Comparison of ENCODE assay signal across 1 cellular context in the genomic region with DNA sequence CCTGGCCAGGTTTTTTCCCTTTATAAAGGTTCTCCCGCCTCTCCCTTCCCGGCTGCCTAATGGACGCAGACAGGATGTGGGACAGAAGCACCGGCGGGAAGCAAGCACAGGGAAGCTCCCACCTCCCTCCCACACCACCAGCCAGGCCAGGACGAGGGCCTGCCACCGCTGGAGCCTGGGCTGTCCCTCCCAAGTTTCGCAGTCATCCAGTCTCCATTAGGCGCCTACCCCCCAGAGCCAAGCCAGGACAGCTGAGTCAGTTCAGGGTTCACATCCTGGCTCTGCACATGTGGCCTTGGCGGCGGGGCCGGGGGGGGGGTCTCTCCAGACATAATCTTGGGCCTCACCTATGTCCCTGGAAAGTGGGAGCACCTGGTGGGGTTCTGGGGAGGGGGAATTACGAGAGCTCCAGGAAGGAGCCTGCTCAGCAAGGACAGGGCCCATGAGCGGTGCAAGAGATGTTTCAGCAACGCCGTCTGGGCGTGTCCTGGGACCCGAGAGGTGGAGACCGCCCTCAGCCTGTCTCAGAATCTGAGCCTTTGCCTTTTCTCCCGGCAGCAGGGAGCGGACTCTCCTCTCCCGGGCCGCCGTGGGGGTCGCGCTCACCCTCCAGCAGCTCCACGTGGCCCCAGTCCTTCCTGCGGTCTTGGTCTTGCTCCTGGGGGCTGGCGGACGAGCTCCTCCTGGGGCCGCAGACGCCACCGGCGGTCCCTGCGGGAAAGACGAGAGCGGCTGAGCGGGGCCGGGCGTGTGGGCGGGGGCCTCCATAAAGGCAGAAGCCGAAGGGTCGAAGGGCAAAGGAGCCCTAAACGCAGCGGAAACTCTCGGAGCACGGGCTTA.
TF ChIP-seq lines count a peak whose summit lies in the region.

No MANE protein-coding gene starts in this region.

TF ChIP-seq in HepG2, 621 proteins besides CTCF, POLR2A, EP300 and RAD21 (continued from another document):
- TF ChIP-seq PTBP1 (IDR thresholded peaks at IDR 0.05; ENCODE audit: low read depth, low read length, poor library complexity, severe bottlenecking) (peak; percentile 7), SALL1 (CRISPR knock-in tag; IDR thresholded peaks at IDR 0.05) (peak; percentile 53), POLR2AphosphoS2 (IDR thresholded peaks at IDR 0.05; ENCODE audit: low read depth, low read length) (no peak), NKX3-1 (CRISPR knock-in tag; IDR thresholded peaks at IDR 0.05) (no peak), ZNF160 (CRISPR knock-in tag; IDR thresholded peaks at IDR 0.05) (peak; percentile 47; the same call in 1 of the 2 replicates), GABPB1 (CRISPR knock-in tag; IDR thresholded peaks at IDR 0.05) (no peak), FOXM1 (CRISPR knock-in tag; IDR thresholded peaks at IDR 0.05) (no peak), ZNF383 (CRISPR knock-in tag; IDR thresholded peaks at IDR 0.05; ENCODE audit: borderline replicate concordance) (no peak), LCORL (IDR thresholded peaks at IDR 0.05) (no peak), LCORL (CRISPR knock-in tag; IDR thresholded peaks at IDR 0.05) (no peak; the same call in 1 of the 2 replicates), ZNF724P (CRISPR knock-in tag; IDR thresholded peaks at IDR 0.05; ENCODE audit: borderline replicate concordance) (no peak), ERF (CRISPR knock-in tag; IDR thresholded peaks at IDR 0.05) (peak; percentile 21; the same call in 1 of the 2 replicates), MED1 (CRISPR knock-in tag; IDR thresholded peaks at IDR 0.05) (0 out of 2 replicates have a peak, but pooled peaks have one; percentile 20), SP140L (CRISPR knock-in tag; IDR thresholded peaks at IDR 0.05; ENCODE audit: borderline replicate concordance) (0 out of 2 replicates have a peak, but pooled peaks have one; percentile 46), ZNF781 (CRISPR knock-in tag; IDR thresholded peaks at IDR 0.05; ENCODE audit: borderline replicate concordance, not compliant biosample characterization) (peak; percentile 93), NFE2L1 (CRISPR knock-in tag; IDR thresholded peaks at IDR 0.05; ENCODE audit: borderline replicate concordance) (no peak; the same call in 1 of the 2 replicates), BORCS8-MEF2B (CRISPR knock-in tag; IDR thresholded peaks at IDR 0.05) (no peak), ZIK1 (CRISPR knock-in tag; IDR thresholded peaks at IDR 0.05; ENCODE audit: borderline replicate concordance, low read depth) (peak; percentile 71; the same call in 1 of the 2 replicates), MATR3 (CRISPR knock-in tag; IDR thresholded peaks at IDR 0.05) (no peak), ZNF501 (CRISPR knock-in tag; IDR thresholded peaks at IDR 0.05) (no peak), PAWR (CRISPR knock-in tag; IDR thresholded peaks at IDR 0.05; ENCODE audit: borderline replicate concordance) (no peak), ZNF234 (CRISPR knock-in tag; conservative IDR thresholded peaks at IDR 0.05) (no peak)
- TF ChIP-seq, protein P1, sequence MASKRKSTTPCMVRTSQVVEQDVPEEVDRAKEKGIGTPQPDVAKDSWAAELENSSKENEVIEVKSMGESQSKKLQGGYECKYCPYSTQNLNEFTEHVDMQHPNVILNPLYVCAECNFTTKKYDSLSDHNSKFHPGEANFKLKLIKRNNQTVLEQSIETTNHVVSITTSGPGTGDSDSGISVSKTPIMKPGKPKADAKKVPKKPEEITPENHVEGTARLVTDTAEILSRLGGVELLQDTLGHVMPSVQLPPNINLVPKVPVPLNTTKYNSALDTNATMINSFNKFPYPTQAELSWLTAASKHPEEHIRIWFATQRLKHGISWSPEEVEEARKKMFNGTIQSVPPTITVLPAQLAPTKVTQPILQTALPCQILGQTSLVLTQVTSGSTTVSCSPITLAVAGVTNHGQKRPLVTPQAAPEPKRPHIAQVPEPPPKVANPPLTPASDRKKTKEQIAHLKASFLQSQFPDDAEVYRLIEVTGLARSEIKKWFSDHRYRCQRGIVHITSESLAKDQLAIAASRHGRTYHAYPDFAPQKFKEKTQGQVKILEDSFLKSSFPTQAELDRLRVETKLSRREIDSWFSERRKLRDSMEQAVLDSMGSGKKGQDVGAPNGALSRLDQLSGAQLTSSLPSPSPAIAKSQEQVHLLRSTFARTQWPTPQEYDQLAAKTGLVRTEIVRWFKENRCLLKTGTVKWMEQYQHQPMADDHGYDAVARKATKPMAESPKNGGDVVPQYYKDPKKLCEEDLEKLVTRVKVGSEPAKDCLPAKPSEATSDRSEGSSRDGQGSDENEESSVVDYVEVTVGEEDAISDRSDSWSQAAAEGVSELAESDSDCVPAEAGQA (IDR thresholded peaks at IDR 0.05; ENCODE audit: low read depth): no peak
- TF ChIP-seq, protein P1 (CRISPR knock-in tag; IDR thresholded peaks at IDR 0.05; ENCODE audit: borderline replicate concordance): no peak
- TF ChIP-seq, protein P2, sequence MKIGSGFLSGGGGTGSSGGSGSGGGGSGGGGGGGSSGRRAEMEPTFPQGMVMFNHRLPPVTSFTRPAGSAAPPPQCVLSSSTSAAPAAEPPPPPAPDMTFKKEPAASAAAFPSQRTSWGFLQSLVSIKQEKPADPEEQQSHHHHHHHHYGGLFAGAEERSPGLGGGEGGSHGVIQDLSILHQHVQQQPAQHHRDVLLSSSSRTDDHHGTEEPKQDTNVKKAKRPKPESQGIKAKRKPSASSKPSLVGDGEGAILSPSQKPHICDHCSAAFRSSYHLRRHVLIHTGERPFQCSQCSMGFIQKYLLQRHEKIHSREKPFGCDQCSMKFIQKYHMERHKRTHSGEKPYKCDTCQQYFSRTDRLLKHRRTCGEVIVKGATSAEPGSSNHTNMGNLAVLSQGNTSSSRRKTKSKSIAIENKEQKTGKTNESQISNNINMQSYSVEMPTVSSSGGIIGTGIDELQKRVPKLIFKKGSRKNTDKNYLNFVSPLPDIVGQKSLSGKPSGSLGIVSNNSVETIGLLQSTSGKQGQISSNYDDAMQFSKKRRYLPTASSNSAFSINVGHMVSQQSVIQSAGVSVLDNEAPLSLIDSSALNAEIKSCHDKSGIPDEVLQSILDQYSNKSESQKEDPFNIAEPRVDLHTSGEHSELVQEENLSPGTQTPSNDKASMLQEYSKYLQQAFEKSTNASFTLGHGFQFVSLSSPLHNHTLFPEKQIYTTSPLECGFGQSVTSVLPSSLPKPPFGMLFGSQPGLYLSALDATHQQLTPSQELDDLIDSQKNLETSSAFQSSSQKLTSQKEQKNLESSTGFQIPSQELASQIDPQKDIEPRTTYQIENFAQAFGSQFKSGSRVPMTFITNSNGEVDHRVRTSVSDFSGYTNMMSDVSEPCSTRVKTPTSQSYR (CRISPR knock-in tag; IDR thresholded peaks at IDR 0.05; ENCODE audit: borderline replicate concordance): no peak
- TF ChIP-seq, protein P3, sequence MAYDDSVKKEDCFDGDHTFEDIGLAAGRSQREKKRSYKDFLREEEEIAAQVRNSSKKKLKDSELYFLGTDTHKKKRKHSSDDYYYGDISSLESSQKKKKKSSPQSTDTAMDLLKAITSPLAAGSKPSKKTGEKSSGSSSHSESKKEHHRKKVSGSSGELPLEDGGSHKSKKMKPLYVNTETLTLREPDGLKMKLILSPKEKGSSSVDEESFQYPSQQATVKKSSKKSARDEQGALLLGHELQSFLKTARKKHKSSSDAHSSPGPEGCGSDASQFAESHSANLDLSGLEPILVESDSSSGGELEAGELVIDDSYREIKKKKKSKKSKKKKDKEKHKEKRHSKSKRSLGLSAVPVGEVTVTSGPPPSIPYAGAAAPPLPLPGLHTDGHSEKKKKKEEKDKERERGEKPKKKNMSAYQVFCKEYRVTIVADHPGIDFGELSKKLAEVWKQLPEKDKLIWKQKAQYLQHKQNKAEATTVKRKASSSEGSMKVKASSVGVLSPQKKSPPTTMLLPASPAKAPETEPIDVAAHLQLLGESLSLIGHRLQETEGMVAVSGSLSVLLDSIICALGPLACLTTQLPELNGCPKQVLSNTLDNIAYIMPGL (CRISPR knock-in tag; IDR thresholded peaks at IDR 0.05; ENCODE audit: borderline replicate concordance in 1 of 2, low read depth in 1 of 2): peak in 1 of 2 experiments; percentile 77; a peak in 1 of 4 replicates
- TF ChIP-seq, protein P4, sequence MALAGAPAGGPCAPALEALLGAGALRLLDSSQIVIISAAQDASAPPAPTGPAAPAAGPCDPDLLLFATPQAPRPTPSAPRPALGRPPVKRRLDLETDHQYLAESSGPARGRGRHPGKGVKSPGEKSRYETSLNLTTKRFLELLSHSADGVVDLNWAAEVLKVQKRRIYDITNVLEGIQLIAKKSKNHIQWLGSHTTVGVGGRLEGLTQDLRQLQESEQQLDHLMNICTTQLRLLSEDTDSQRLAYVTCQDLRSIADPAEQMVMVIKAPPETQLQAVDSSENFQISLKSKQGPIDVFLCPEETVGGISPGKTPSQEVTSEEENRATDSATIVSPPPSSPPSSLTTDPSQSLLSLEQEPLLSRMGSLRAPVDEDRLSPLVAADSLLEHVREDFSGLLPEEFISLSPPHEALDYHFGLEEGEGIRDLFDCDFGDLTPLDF (CRISPR knock-in tag; IDR thresholded peaks at IDR 0.05): no peak
- TF ChIP-seq, protein P5, sequence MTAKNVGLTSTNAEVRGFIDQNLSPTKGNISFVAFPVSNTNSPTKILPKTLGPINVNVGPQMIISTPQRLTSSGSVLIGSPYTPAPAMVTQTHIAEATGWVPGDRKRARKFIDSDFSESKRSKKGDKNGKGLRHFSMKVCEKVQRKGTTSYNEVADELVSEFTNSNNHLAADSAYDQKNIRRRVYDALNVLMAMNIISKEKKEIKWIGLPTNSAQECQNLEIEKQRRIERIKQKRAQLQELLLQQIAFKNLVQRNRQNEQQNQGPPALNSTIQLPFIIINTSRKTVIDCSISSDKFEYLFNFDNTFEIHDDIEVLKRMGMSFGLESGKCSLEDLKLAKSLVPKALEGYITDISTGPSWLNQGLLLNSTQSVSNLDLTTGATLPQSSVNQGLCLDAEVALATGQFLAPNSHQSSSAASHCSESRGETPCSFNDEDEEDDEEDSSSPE (CRISPR knock-in tag; IDR thresholded peaks at IDR 0.05): peak; percentile 5; the same call in 1 of the 2 replicates
- TF ChIP-seq, protein P6, sequence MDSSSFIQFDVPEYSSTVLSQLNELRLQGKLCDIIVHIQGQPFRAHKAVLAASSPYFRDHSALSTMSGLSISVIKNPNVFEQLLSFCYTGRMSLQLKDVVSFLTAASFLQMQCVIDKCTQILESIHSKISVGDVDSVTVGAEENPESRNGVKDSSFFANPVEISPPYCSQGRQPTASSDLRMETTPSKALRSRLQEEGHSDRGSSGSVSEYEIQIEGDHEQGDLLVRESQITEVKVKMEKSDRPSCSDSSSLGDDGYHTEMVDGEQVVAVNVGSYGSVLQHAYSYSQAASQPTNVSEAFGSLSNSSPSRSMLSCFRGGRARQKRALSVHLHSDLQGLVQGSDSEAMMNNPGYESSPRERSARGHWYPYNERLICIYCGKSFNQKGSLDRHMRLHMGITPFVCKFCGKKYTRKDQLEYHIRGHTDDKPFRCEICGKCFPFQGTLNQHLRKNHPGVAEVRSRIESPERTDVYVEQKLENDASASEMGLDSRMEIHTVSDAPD (CRISPR knock-in tag; IDR thresholded peaks at IDR 0.05): no peak
